In the genomic region with DNA sequence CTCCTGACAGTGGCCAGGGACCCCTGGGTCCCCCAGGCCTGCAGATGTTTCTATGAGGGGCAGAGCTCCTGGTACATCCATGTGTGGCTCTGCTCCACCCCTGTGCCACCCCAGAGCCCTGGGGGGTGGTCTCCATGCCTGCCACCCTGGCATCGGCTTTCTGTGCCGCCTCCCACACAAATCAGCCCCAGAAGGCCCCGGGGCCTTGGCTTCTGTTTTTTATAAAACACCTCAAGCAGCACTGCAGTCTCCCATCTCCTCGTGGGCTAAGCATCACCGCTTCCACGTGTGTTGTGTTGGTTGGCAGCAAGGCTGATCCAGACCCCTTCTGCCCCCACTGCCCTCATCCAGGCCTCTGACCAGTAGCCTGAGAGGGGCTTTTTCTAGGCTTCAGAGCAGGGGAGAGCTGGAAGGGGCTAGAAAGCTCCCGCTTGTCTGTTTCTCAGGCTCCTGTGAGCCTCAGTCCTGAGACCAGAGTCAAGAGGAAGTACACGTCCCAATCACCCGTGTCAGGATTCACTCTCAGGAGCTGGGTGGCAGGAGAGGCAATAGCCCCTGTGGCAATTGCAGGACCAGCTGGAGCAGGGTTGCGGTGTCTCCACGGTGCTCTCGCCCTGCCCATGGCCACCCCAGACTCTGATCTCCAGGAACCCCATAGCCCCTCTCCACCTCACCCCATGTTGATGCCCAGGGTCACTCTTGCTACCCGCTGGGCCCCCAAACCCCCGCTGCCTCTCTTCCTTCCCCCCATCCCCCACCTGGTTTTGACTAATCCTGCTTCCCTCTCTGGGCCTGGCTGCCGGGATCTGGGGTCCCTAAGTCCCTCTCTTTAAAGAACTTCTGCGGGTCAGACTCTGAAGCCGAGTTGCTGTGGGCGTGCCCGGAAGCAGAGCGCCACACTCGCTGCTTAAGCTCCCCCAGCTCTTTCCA, we compare ENCODE assay signal across 13 cellular contexts.
"Had no signal": no experiment of that assay in that cellular context is flagged by ENCODE, and none has a peak within 500 bp of the region (broad histone marks: within the 10 kb centered on the region; RNA-seq: fewer than 3 reads in every experiment).

No MANE protein-coding gene starts in this region.

- ATAC-seq: activated CD4-positive, alpha-beta T cell treated with anti-CD3 and anti-CD28 coated beads for 36 hours; activated CD8-positive, alpha-beta T cell treated with anti-CD3 and anti-CD28 coated beads for 36 hours; lower lobe of right lung; stimulated activated naive CD8-positive, alpha-beta T cell treated with anti-CD3 and anti-CD28 coated beads, Interleukin-15, amount 100 ng/mL, for 72 hours had no signal

- H3K27ac Mint-ChIP-seq: activated CD4-positive, alpha-beta T cell treated with anti-CD3 and anti-CD28 coated beads for 36 hours; activated CD8-positive, alpha-beta T cell treated with anti-CD3 and anti-CD28 coated beads for 36 hours; activated naive CD4-positive, alpha-beta T cell treated with anti-CD3 and anti-CD28 coated beads for 36 hours; naive B cell had no signal

- H3K4me3 ChIP-seq: lower lobe of right lung had no signal

- DNase-seq: activated CD4-positive, alpha-beta T cell treated with anti-CD3 and anti-CD28 coated beads for 36 hours; activated CD8-positive, alpha-beta memory T cell treated with anti-CD3 and anti-CD28 coated beads, Interleukin-2, amount 50 U/mL, for 4 hours; activated CD8-positive, alpha-beta T cell treated with anti-CD3 and anti-CD28 coated beads for 36 hours; activated naive CD4-positive, alpha-beta T cell treated with anti-CD3 and anti-CD28 coated beads for 36 hours; central memory CD4-positive, alpha-beta T cell; effector memory CD4-positive, alpha-beta T cell; islet precursor cell; lower lobe of right lung; naive B cell; occipital lobe; stimulated activated CD4-positive, alpha-beta T cell treated with anti-CD3 and anti-CD28 coated beads, Interleukin-4, amount 100 ng/mL, for 4 hours; stimulated activated naive CD8-positive, alpha-beta T cell treated with anti-CD3 and anti-CD28 coated beads, Interleukin-15, amount 100 ng/mL, for 72 hours; T-helper 9 cell had no signal

- H3K4me3 Mint-ChIP-seq: activated CD4-positive, alpha-beta T cell treated with anti-CD3 and anti-CD28 coated beads for 36 hours; activated CD8-positive, alpha-beta T cell treated with anti-CD3 and anti-CD28 coated beads for 36 hours; activated naive CD4-positive, alpha-beta T cell treated with anti-CD3 and anti-CD28 coated beads for 36 hours; stimulated activated naive CD8-positive, alpha-beta T cell treated with anti-CD3 and anti-CD28 coated beads, Interleukin-15, amount 100 ng/mL, for 72 hours had no signal

- H3K4me1 Mint-ChIP-seq: activated CD4-positive, alpha-beta T cell treated with anti-CD3 and anti-CD28 coated beads for 36 hours had no signal

- H3K9me3 ChIP-seq: lower lobe of right lung had no signal

- H3K27ac ChIP-seq: lower lobe of right lung had no signal
